In the genomic region with DNA sequence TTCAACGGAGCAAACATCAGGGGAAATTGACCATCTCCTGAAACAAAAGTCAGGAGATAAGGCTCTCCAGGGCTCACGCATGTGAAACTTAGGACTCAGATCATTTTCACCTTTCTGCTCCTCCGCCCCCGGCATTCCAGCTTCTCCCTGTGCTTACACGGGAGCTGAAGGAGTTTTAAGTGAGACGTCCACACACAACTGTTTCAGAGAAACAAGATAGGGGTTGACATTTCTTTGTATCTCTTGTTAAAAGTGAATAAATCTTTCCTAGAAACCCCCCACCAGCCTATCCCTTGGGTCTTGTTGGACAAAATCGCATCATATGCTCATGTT, we compare ENCODE assay signal across 19 cellular contexts. TPM values are rescaled to one million over a fixed set of nuclear protein-coding genes. Genes with fewer than 3 reads are reported as not detected.
DNase-seq lines count a peak whose midpoint lies in the region; ATAC-seq and TF ChIP-seq lines count a peak whose summit lies in the region.
"Had no signal": no experiment of that assay in that cellular context is flagged by ENCODE, and none has a peak within 500 bp of the region (broad histone marks: within the 10 kb centered on the region; RNA-seq: fewer than 3 reads in every experiment).

No MANE protein-coding gene starts in this region.

- H3K4ac ChIP-seq in H9 (ENCODE audit: low read depth, low read length), result no peak overlapping the region

- H3K23ac ChIP-seq in H9 (ENCODE audit: insufficient read length, low read depth, low read length), result no peak overlapping the region

- TF ChIP-seq CTCF in H9 (conservative IDR thresholded peaks at IDR 0.05) (no peak), psoas muscle (IDR thresholded peaks at IDR 0.05) (no peak)

- peak overlapping the region; percentile 32 for H3K4me2 ChIP-seq in H9 (ENCODE audit: insufficient read depth, insufficient read length, low read length)
- H3K4me2 ChIP-seq: KMS-11 had no signal

- H2BK5ac ChIP-seq in H9 (ENCODE audit: insufficient read length, low read length), result no peak overlapping the region

- intact Hi-C loops in psoas muscle (cut with DNase I), result no loop called here

- no peak overlapping the region for H3K18ac ChIP-seq in H9 (ENCODE audit: insufficient read length, low read depth, low read length)

- no peak for TF ChIP-seq EP300 in Ishikawa (IDR thresholded peaks at IDR 0.05; ENCODE audit: borderline replicate concordance)

- no peak overlapping the region for H4K5ac ChIP-seq in H9 (ENCODE audit: insufficient read length, low read depth, low read length)

- no peak overlapping the region for H2BK20ac ChIP-seq in H9 (ENCODE audit: low read depth, low read length, poor library complexity, severe bottlenecking)

- no peak overlapping the region for H2BK12ac ChIP-seq in H9 (ENCODE audit: insufficient read length, low read depth, low read length)

- peak overlapping the region in 1 of 2 experiments; percentile 49; a peak in 2 of 5 replicates for H3K4me3 Mint-ChIP-seq in H9
- no peak overlapping the region for H3K4me3 Mint-ChIP-seq in T-helper 17 cell
- H3K4me3 Mint-ChIP-seq: CD8-positive, alpha-beta memory T cell had no signal

- no peaks in the 10 kb centered on the region for H3K23me2 ChIP-seq in H9 (ENCODE audit: insufficient read length, low read depth, low read length, poor library complexity, severe bottlenecking)

- DNase-seq in H9, result no peak
- peak; percentile 37 for DNase-seq in iPS-NIHi7 (ENCODE audit: extremely low spot score)
- no peak for DNase-seq in psoas muscle
- no peak for DNase-seq in T-helper 17 cell
- no peak for DNase-seq in activated gamma-delta T cell (lab: John Stamatoyannopoulos, UW)
- DNase-seq: Calu3; CD8-positive, alpha-beta memory T cell; DMS53; EL; GF-D8; NCI-H2029 treated with DMSO at 0.1 percent for 48 hours; NCI-H2171 treated with DMSO at 0.1 percent for 48 hours; NCI-H526 had no signal

- H3K27ac Mint-ChIP-seq in H9 (peak overlapping the region in 1 of 3 experiments; percentile 96; a peak in 3 of 7 replicates), T-helper 17 cell (no peak overlapping the region)

- no peak overlapping the region for H2AK5ac ChIP-seq in H9 (ENCODE audit: insufficient read length, low read length)

- no peaks in the 10 kb centered on the region for H3K79me2 ChIP-seq in H9 (ENCODE audit: insufficient read depth, low read length)

- no peak overlapping the region for H3K4me3 ChIP-seq in psoas muscle
- H3K4me3 ChIP-seq: SJSA1 had no signal

- no peak overlapping the region for H4K8ac ChIP-seq in H9 (replicated peaks; ENCODE audit: insufficient read length, low read depth, low read length)

- H3T11ph ChIP-seq in H9 (ENCODE audit: low read length), result no peak overlapping the region

- no peak overlapping the region for H3K9ac ChIP-seq in H9 (ENCODE audit: extremely low read depth, insufficient read length, low read length)
- H3K9ac ChIP-seq: KMS-11 had no signal

- H3K9me3 Mint-ChIP-seq in H9, result peaks cover 0 to 4% of the 10 kb centered on the region in 2 experiments; a peak in 2 of 5 replicates

- H4K20me1 ChIP-seq in H9 (ENCODE audit: control insufficient read depth, insufficient read depth, insufficient read length), result peaks cover 3% of the 10 kb centered on the region

- H3K79me1 ChIP-seq in H9 (ENCODE audit: insufficient read depth, low read depth, low read length, poor library complexity, severe bottlenecking), result no peaks in the 10 kb centered on the region

- peaks cover 32 to 33% of the 10 kb centered on the region in 2 experiments for H3K4me1 Mint-ChIP-seq in H9
- H3K4me1 Mint-ChIP-seq in T-helper 17 cell, result no peaks in the 10 kb centered on the region
- H3K4me1 Mint-ChIP-seq: CD8-positive, alpha-beta memory T cell had no signal

- H3K14ac ChIP-seq in H9 (ENCODE audit: insufficient read depth, low read length), result no peak overlapping the region

- no peak overlapping the region for H3K27ac ChIP-seq in H9 (ENCODE audit: insufficient read length, low read depth, low read length)
- peak overlapping the region; percentile 7 for H3K27ac ChIP-seq in psoas muscle
- H3K27ac ChIP-seq: C4-2B, KMS-11, SJSA1 had no signal

- no peaks in the 10 kb centered on the region for H3K36me3 ChIP-seq in psoas muscle (ENCODE audit: insufficient read depth in 1 of 2, low read depth in 1 of 2)
- H3K36me3 ChIP-seq: SJSA1 had no signal

- H3K27me3 Mint-ChIP-seq in H9 (ENCODE audit: low read depth) (peaks cover 19% of the 10 kb centered on the region), T-helper 17 cell (peaks cover 8% of the 10 kb centered on the region)

- WGBS in H9 (ENCODE audit: extremely low coverage, insufficient read length, low lambda C conversion rate), result no CpG with 5 or more reads among the region's 7 CpGs
- WGBS in psoas muscle, 3 donors, result 51 to 74% (median 66%) methylated on average over 7 of the region's 7 CpGs

- no peak overlapping the region for H4K91ac ChIP-seq in H9 (ENCODE audit: insufficient read length, low read depth, low read length)

- H3K27me3 ChIP-seq in H9 (ENCODE audit: insufficient read depth, low read length) (no peaks in the 10 kb centered on the region), psoas muscle (ENCODE audit: insufficient read depth in 3 of 3, low read length in 2 of 3) (no peaks in the 10 kb centered on the region)
- H3K27me3 ChIP-seq: SJSA1 had no signal

- H3K9me3 ChIP-seq in H9 (ENCODE audit: control insufficient read depth, low read depth, low read length) (no peaks in the 10 kb centered on the region), psoas muscle (no peaks in the 10 kb centered on the region), T-helper 17 cell (ENCODE audit: control insufficient read depth, low read length, poor library complexity, severe bottlenecking) (no peaks in the 10 kb centered on the region)

- H2AFZ ChIP-seq in H9 (ENCODE audit: low read length), result no peak overlapping the region

- H3K36me3 Mint-ChIP-seq in H9 (ENCODE audit: insufficient read depth in 1 of 3, low read depth in 3 of 3) (peaks cover 0 to 3% (median 0%) of the 10 kb centered on the region in 3 experiments; a peak in 2 of 7 replicates), T-helper 17 cell (ENCODE audit: low read depth) (no peaks in the 10 kb centered on the region)
- H3K36me3 Mint-ChIP-seq: CD8-positive, alpha-beta memory T cell had no signal

- no peak overlapping the region for H2BK120ac ChIP-seq in H9 (ENCODE audit: low read depth, low read length, poor library complexity, severe bottlenecking)

- ATAC-seq in psoas muscle (no peak), HG02938 (IDR thresholded peaks at IDR 0.05; ENCODE audit: unreplicated experiment) (no peak), T-helper 17 cell (no peak)
- ATAC-seq: Right ventricle myocardium inferior had no signal

- TF ChIP-seq RAD21 in Ishikawa (IDR thresholded peaks at IDR 0.05; ENCODE audit: low read depth), result no peak

- no peak overlapping the region for H2BK15ac ChIP-seq in H9 (ENCODE audit: low read depth, low read length)

- H3K56ac ChIP-seq in H9 (ENCODE audit: insufficient read length, low read depth, low read length), result no peak overlapping the region

- peaks cover 11% of the 10 kb centered on the region; the same call in 1 of the 2 replicates for H3K4me1 ChIP-seq in H9 (ENCODE audit: insufficient read depth, low read length)
- peaks cover 23% of the 10 kb centered on the region for H3K4me1 ChIP-seq in psoas muscle
- H3K4me1 ChIP-seq: SJSA1 had no signal

TF ChIP-seq in Ishikawa, 13 proteins besides CTCF, POLR2A, EP300 and RAD21:
- TF ChIP-seq EGR1 (IDR thresholded peaks at IDR 0.05), result peak; percentile 68
- TF ChIP-seq CREB1 (IDR thresholded peaks at IDR 0.05; ENCODE audit: low read depth), result no peak

RNA-seq across cellular contexts. Expression of gene FAM50B, which starts 46.1 kb away (rescaled TPM):
- total RNA-seq in H9 (2021) (3.3 and 3.8 TPM in 2 replicates), psoas muscle (10 to 100 TPM; 10.8 to 19.6 (median 12.4) TPM), T-helper 17 cell (1 to 10 TPM; 5.0 to 5.1 TPM)
- polyA plus RNA-seq in psoas muscle, result 10 to 100 TPM; 10.1 to 16.4 (median 11.4) TPM
